Comparison of ENCODE assay signal across 12 cellular contexts in genomic region chr17:43040655-43041054, GRCh38. TPM values are rescaled to one million over a fixed set of nuclear protein-coding genes. Genes with fewer than 3 reads are reported as not detected.
DNase-seq lines count a peak whose midpoint lies in the region; TF ChIP-seq lines count a peak whose summit lies in the region.
"Had no signal": no experiment of that assay in that cellular context is flagged by ENCODE, and none has a peak within 500 bp of the region (broad histone marks: within the 10 kb centered on the region; RNA-seq: fewer than 3 reads in every experiment).

No MANE protein-coding gene starts in this region.

- H3K4me3 ChIP-seq in HAP-1: no peak overlapping the region
- H3K4me3 ChIP-seq in iPS DF 6.9 (ENCODE audit: low read length): no peak overlapping the region

- peaks cover 47% of the 10 kb centered on the region for H3K4me1 Mint-ChIP-seq in neural crest cell

- no peaks in the 10 kb centered on the region for H3K36me3 Mint-ChIP-seq in neural crest cell (ENCODE audit: low read depth)
- H3K36me3 Mint-ChIP-seq: CD8-positive, alpha-beta T cell had no signal

- no peaks in the 10 kb centered on the region for H3K9me3 Mint-ChIP-seq in neural crest cell
- H3K9me3 Mint-ChIP-seq: CD8-positive, alpha-beta T cell had no signal

- H3K27me3 Mint-ChIP-seq in neural crest cell (ENCODE audit: low read depth): no peaks in the 10 kb centered on the region

- peak overlapping the region; percentile 86 for H3K27ac Mint-ChIP-seq in neural crest cell (ENCODE audit: unreplicated experiment)
- H3K27ac Mint-ChIP-seq: CD8-positive, alpha-beta T cell had no signal

- no peaks in the 10 kb centered on the region for H3K9me3 ChIP-seq in HAP-1
- no peaks in the 10 kb centered on the region for H3K9me3 ChIP-seq in iPS DF 6.9 (ENCODE audit: control insufficient read depth, insufficient read depth, low read length)
- H3K9me3 ChIP-seq: SK-N-SH had no signal

- H3K36me3 ChIP-seq in HAP-1 (replicated peaks): peaks cover 13% of the 10 kb centered on the region
- no peaks in the 10 kb centered on the region for H3K36me3 ChIP-seq in iPS DF 6.9 (ENCODE audit: control insufficient read depth, insufficient read depth, low read length)

- no peak for TF ChIP-seq CTCF in neural crest cell (conservative IDR thresholded peaks at IDR 0.05)

- DNase-seq in HAP-1 (ENCODE audit: low spot score in 2 of 2) (peak; percentile 47), NCI-H526 treated with DMSO at 0.1 percent for 48 hours (lab: John Stamatoyannopoulos, UW) (peak; percentile 64), iPS DF 6.9 (ENCODE audit: low read depth, low spot score) (no peak), neural crest cell (ENCODE audit: low read depth, low spot score) (no peak), NOMO-1 treated with DMSO at 0.1 percent for 48 hours (lab: John Stamatoyannopoulos, UW; ENCODE audit: unreplicated experiment) (no peak), cortex of kidney (lab: John Stamatoyannopoulos, UW) (no peak), DMS153 treated with DMSO at 0.1 percent for 48 hours (lab: John Stamatoyannopoulos, UW; ENCODE audit: unreplicated experiment) (no peak)
- DNase-seq: CD8-positive, alpha-beta T cell; DMS 273 treated with DMSO at 0.1 percent for 48 hours; MV-4-11; NCI-H1417 treated with DMSO at 0.1 percent for 48 hours; SK-N-SH had no signal

- peaks cover 33% of the 10 kb centered on the region for H3K4me1 ChIP-seq in HAP-1
- peaks cover 1% of the 10 kb centered on the region; the same call in 1 of the 2 replicates for H3K4me1 ChIP-seq in iPS DF 6.9 (ENCODE audit: control insufficient read depth, insufficient read depth, low read length)

- H3K27me3 ChIP-seq in HAP-1 (ENCODE audit: low read depth): no peaks in the 10 kb centered on the region
- no peaks in the 10 kb centered on the region for H3K27me3 ChIP-seq in iPS DF 6.9 (ENCODE audit: control insufficient read depth, insufficient read depth, low read length)

- no peak overlapping the region for H3K4me3 Mint-ChIP-seq in neural crest cell
- H3K4me3 Mint-ChIP-seq: CD8-positive, alpha-beta T cell had no signal

- no CpG with 5 or more reads among the region's 2 CpGs for WGBS in iPS DF 6.9 (ENCODE audit: insufficient coverage, insufficient read length)

- in situ Hi-C loops in HAP-1 (cut with MboI; ENCODE audit: low sequenced_read_pairs): no loop called here

- H3K27ac ChIP-seq in iPS DF 6.9 (ENCODE audit: low read length): peak overlapping the region; percentile 46

RNA-seq across cellular contexts. Expression of gene RND2, which starts 15.6 kb away (rescaled TPM):
- total RNA-seq in neural crest cell: 15.3 and 17.8 TPM in 2 replicates

RNA-seq across cellular contexts. Expression of gene VAT1, which starts 18.5 kb away (rescaled TPM):
- total RNA-seq in neural crest cell: 112 and 115 TPM in 2 replicates

RNA-seq across cellular contexts. Expression of gene IFI35, which starts 34.1 kb away (rescaled TPM):
- 0.91 and 1.3 TPM in 2 replicates for total RNA-seq in neural crest cell

RNA-seq across cellular contexts. Expression of gene RPL27, which starts 42.4 kb away (rescaled TPM):
- total RNA-seq in neural crest cell: 1,045 and 1,183 TPM in 2 replicates

Comparison
In these comparisons a context has a peak if more than half of its experiments do, and no peak if none do; other contexts are left out.
1. DNase-seq: peak in HAP-1 (2 of 2) and NCI-H526 treated with DMSO at 0.1 percent for 48 hours (single experiment); none in iPS DF 6.9 (single experiment), neural crest cell (single experiment), NOMO-1 treated with DMSO at 0.1 percent for 48 hours (single experiment), cortex of kidney (single experiment) and DMS153 treated with DMSO at 0.1 percent for 48 hours (single experiment).